ENCODE assay signal across 8 cellular contexts in the genomic region with DNA sequence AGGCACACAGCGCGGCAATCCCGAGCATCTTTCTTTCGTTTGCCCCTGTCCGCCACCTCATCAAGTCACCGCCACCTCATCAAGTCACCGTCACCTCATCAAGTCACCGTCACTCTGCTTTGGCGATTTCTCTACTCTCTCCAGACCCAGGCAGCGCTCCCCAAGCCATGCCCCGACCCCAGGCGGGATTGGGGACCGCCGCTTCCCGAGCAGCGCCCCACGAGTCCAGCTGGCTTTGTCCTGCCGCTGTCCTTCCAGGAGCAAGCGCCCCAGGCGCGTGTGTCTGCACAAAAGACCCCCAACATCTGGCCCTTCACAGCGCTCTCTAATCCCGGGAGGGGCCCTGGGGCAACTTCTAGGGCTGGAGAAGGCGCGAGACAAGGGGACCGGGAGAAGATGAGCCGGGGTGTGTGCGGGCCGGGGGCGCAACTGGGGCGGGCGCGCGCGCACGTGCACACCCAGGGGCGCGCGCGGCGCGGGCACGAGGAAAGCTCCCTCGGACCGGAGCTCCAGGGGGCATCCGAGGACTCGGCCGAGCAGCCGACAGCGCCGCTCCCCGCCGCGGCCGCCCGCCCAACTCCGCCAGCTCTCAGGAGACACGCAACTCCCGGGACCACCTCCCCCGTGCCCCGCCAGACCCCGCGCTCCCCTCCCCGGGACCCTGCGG. TPM values are rescaled to one million over a fixed set of nuclear protein-coding genes. Genes with fewer than 3 reads are reported as not detected.
DNase-seq lines count a peak whose midpoint lies in the region; ATAC-seq and TF ChIP-seq lines count a peak whose summit lies in the region.

No MANE protein-coding gene starts in this region.

- H3K27me3 ChIP-seq in CD4-positive, alpha-beta memory T cell (ENCODE audit: insufficient read depth, low read length): peaks cover 11% of the 10 kb centered on the region
- H3K27me3 ChIP-seq in HUES64 (ENCODE audit: insufficient read depth, low read length) (peaks cover 39% of the 10 kb centered on the region), dorsolateral prefrontal cortex (peaks cover 0 to 6% (median 0%) of the 10 kb centered on the region in 45 donors), lung (ENCODE audit: control insufficient read depth, insufficient read depth) (no peaks in the 10 kb centered on the region)

- CTCF ChIA-PET in CD4-positive, alpha-beta memory T cell (lab: Charles Lee; ENCODE audit: partially characterized antibody): interaction anchor here (1.6 kb wide), 1 partner anchor 311 kb away, joined by 4 read pairs; no protein-coding TSS in a partner anchor

- peak overlapping the region in 5 of 7 donors; percentile 31 to 76 (median 59) for H3K27ac Mint-ChIP-seq in CD4-positive, alpha-beta memory T cell

- peak overlapping the region; percentile 53 for H3K9ac ChIP-seq in HUES64 (ENCODE audit: low read depth, low read length)

- TF ChIP-seq CTCF in dorsolateral prefrontal cortex (IDR thresholded peaks at IDR 0.05 in 54 of 56, conservative IDR thresholded peaks at IDR 0.05 in 2 of 56; ENCODE audit: low read depth in 1 of 56, partially characterized antibody in 56 of 56): peak in 29 of 56 donors; percentile 11 to 51 (median 30)
- TF ChIP-seq CTCF in lung (IDR thresholded peaks at IDR 0.05; ENCODE audit: control extremely low read depth, extremely low read depth): no peak

- intact Hi-C loops in CD4-positive, alpha-beta memory T cell (cut with micrococcal nuclease): loop anchor here (5.0 kb wide), 4 partner anchors 84 to 379 kb away; no protein-coding TSS in a partner anchor
- intact Hi-C loops in dorsolateral prefrontal cortex (cut with DNase I): loop anchor here (2.0 to 10.0 kb wide), 4 partner anchors 241 to 319 kb away; no protein-coding TSS in a partner anchor

- H3K4me1 Mint-ChIP-seq in CD4-positive, alpha-beta memory T cell: peaks cover 3 to 19% (median 11%) of the 10 kb centered on the region in 4 donors

- H3K27ac ChIP-seq in CD4-positive, alpha-beta memory T cell (ENCODE audit: low read depth, low read length): no peak overlapping the region
- H3K27ac ChIP-seq in HUES64 (ENCODE audit: low read depth, low read length) (no peak overlapping the region), dorsolateral prefrontal cortex (peak overlapping the region in 53 of 59 donors; percentile 4 to 88 (median 71)), lung (ENCODE audit: low read depth in 1 of 2, low read length in 1 of 2) (peak overlapping the region; percentile 76 to 87)

- H3K4me3 ChIP-seq in CD4-positive, alpha-beta memory T cell (ENCODE audit: low read length in 2 of 2): peak overlapping the region in 1 of 2 donors; percentile 53
- peak overlapping the region; percentile 79 for H3K4me3 ChIP-seq in HUES64 (ENCODE audit: low read length)
- peak overlapping the region; percentile 61 to 92 (median 79) for H3K4me3 ChIP-seq in dorsolateral prefrontal cortex
- peak overlapping the region; percentile 80 for H3K4me3 ChIP-seq in lung

- DNase-seq in CD4-positive, alpha-beta memory T cell: peak; percentile 19 to 48 (median 28)
- peak; percentile 1 to 33 for DNase-seq in activated CD4-positive, alpha-beta T cell treated with anti-CD3 and anti-CD28 coated beads for 4 hours
- DNase-seq in dorsolateral prefrontal cortex (peak; percentile 32 to 72 (median 47)), lung (ENCODE audit: low spot score) (no peak), cerebellar nuclear complex (lab: John Stamatoyannopoulos, UW) (no peak)
- DNase-seq in stimulated activated naive CD8-positive, alpha-beta T cell treated with anti-CD3 and anti-CD28 coated beads, Interleukin-15, Interleukin-2, amounts not matched to agents 100 U/mL and 50 U/mL, for 24 hours: peak; percentile 29

- H3K36me3 Mint-ChIP-seq in CD4-positive, alpha-beta memory T cell: peaks cover 0 to 7% of the 10 kb centered on the region in 2 donors

- peak; percentile 24 for ATAC-seq in GM21390 (IDR thresholded peaks at IDR 0.05; ENCODE audit: unreplicated experiment)
- no peak for ATAC-seq in lung (ENCODE audit: insufficient read depth, low FRiP score)
- ATAC-seq in stimulated activated naive CD8-positive, alpha-beta T cell treated with anti-CD3 and anti-CD28 coated beads, Interleukin-15, Interleukin-2, amounts not matched to agents 100 U/mL and 50 U/mL, for 24 hours: peak; percentile 41

- H3K9me3 ChIP-seq in CD4-positive, alpha-beta memory T cell (ENCODE audit: control insufficient read depth in 1 of 2, low read length in 2 of 2): no peaks in the 10 kb centered on the region
- no peaks in the 10 kb centered on the region for H3K9me3 ChIP-seq in HUES64 (ENCODE audit: insufficient read depth, low read depth, low read length)
- H3K9me3 ChIP-seq in lung (ENCODE audit: control insufficient read depth in 2 of 2, insufficient read depth in 1 of 2, low read length in 1 of 2): no peaks in the 10 kb centered on the region

- H3K4me3 Mint-ChIP-seq in CD4-positive, alpha-beta memory T cell: peak overlapping the region; percentile 86 to 96 (median 92)

- no peaks in the 10 kb centered on the region for H3K36me3 ChIP-seq in CD4-positive, alpha-beta memory T cell (ENCODE audit: insufficient read depth, low read length)
- H3K36me3 ChIP-seq in HUES64 (ENCODE audit: insufficient read depth, low read length) (peaks cover 5% of the 10 kb centered on the region; the same call in 1 of the 2 replicates), lung (ENCODE audit: control insufficient read depth in 2 of 2, insufficient read depth in 2 of 2, low read length in 2 of 2) (no peaks in the 10 kb centered on the region)

- no peaks in the 10 kb centered on the region for H3K9me3 Mint-ChIP-seq in CD4-positive, alpha-beta memory T cell

- under 1% methylated on average over 65 of the region's 65 CpGs for WGBS in HUES64
- WGBS in lung, 2 donors: 1% methylated on average over 50 to 65 of the region's 65 CpGs

- H3K27me3 Mint-ChIP-seq in CD4-positive, alpha-beta memory T cell: peaks cover 14 to 17% of the 10 kb centered on the region in 2 donors

- POLR2A ChIA-PET in CD4-positive, alpha-beta memory T cell (lab: Charles Lee; ENCODE audit: partially characterized antibody): interaction anchor here (1.0 kb wide), 1 partner anchor 822 kb away, joined by 3 read pairs; the partner anchor contains the start of gene PHLPP1

- H3K4me1 ChIP-seq in CD4-positive, alpha-beta memory T cell (ENCODE audit: insufficient read depth, low read length): peaks cover 6% of the 10 kb centered on the region
- H3K4me1 ChIP-seq in HUES64 (ENCODE audit: insufficient read depth, low read length) (peaks cover 16% of the 10 kb centered on the region), lung (ENCODE audit: control insufficient read depth in 2 of 2, insufficient read depth in 2 of 2, low read length in 2 of 2) (peaks cover 0 to 6% of the 10 kb centered on the region in 2 donors)

RNA-seq across cellular contexts. Expression of gene RNF152, which starts 0.6 kb away (rescaled TPM):
- total RNA-seq in CD4-positive, alpha-beta memory T cell: under 1 TPM; 0.06 to 0.20 TPM
- not detected for polyA plus RNA-seq in CD4-positive, alpha-beta memory T cell
- polyA plus RNA-seq in HUES64 (2013, experiment 1 of 2): 1.9 TPM
- polyA plus RNA-seq in HUES64 (2013, experiment 2 of 2): 3.2 TPM
- 10 to 100 TPM in 118 of 120 experiments, 1 to 10 TPM in 2; 8.9 to 49.9 (median 17.9) TPM for total RNA-seq in dorsolateral prefrontal cortex
- total RNA-seq in lung: 10 to 100 TPM; 14.8 to 55.6 TPM
- 1 to 10 TPM; 1.1 to 4.4 TPM for polyA plus RNA-seq in lung

Comparison
In these comparisons a context has a peak if more than half of its experiments do, and no peak if none do; other contexts are left out.
1. DNase-seq: peak in CD4-positive, alpha-beta memory T cell (5 of 5), activated CD4-positive, alpha-beta T cell treated with anti-CD3 and anti-CD28 coated beads for 4 hours (2 of 2), dorsolateral prefrontal cortex (10 of 10) and stimulated activated naive CD8-positive, alpha-beta T cell treated with anti-CD3 and anti-CD28 coated beads, Interleukin-15, Interleukin-2, amounts not matched to agents 100 U/mL and 50 U/mL, for 24 hours (single experiment); none in lung (single experiment) and cerebellar nuclear complex (0 of 2).
2. H3K27ac ChIP-seq: peak in dorsolateral prefrontal cortex (53 of 59) and lung (2 of 2); none in CD4-positive, alpha-beta memory T cell (single experiment) and HUES64 (single experiment).
3. RNA of gene RNF152, which starts 0.6 kb away (total RNA-seq): 14.8 to 55.6 TPM in lung and 8.9 to 49.9 TPM in dorsolateral prefrontal cortex; 0.06 to 0.20 TPM in CD4-positive, alpha-beta memory T cell; every median in the first group is over 4 times any median in the second.